In the genomic region with DNA sequence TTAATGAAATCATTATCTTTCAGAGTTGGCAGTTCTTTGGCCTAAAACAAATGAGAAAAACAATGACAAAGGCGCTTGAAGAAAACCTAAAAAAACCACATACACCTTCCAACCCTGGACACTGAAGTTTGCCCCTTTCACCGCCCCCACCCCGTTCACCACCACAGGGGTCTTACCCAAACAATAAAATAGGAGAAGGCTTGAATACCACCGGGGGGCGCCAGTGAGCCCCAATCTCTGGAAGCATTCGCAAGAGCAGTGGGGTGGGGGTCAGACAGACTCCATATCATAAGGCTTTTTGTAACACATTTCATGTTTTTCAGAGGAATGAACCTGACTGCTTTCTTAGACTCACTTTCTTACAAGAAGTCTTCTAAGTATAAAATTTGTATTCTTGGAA, we compare ENCODE assay signal across 8 cellular contexts.
DNase-seq lines count a peak whose midpoint lies in the region; ATAC-seq and TF ChIP-seq lines count a peak whose summit lies in the region.

No MANE protein-coding gene starts in this region.

- no peak overlapping the region for H3K27ac ChIP-seq in CD4-positive, alpha-beta T cell (ENCODE audit: low read depth, low read length)
- no peak overlapping the region for H3K27ac ChIP-seq in endodermal cell (ENCODE audit: low read depth, low read length)
- no peak overlapping the region for H3K27ac ChIP-seq in upper lobe of right lung

- H3K4me3 Mint-ChIP-seq in CD4-positive, alpha-beta T cell = no peak overlapping the region
- H3K4me3 Mint-ChIP-seq in activated CD8-positive, alpha-beta T cell treated with anti-CD3 and anti-CD28 coated beads, Interleukin-2, amount 10 ng/mL, durations not matched to agents 7 days and 5 days = no peak overlapping the region
- H3K4me3 Mint-ChIP-seq in endodermal cell = no peak overlapping the region

- POLR2A ChIA-PET in CD4-positive, alpha-beta T cell (lab: Charles Lee) = no interaction called here
- POLR2A ChIA-PET in activated CD8-positive, alpha-beta T cell treated with anti-CD3 and anti-CD28 coated beads, Interleukin-2, amount 10 ng/mL, durations not matched to agents 7 days and 5 days (lab: Charles Lee) = no interaction called here

- H3K4me1 ChIP-seq in endodermal cell (ENCODE audit: control insufficient read depth, insufficient read depth, low read length) (no peaks in the 10 kb centered on the region), upper lobe of right lung (no peaks in the 10 kb centered on the region)

- H3K36me3 Mint-ChIP-seq in CD4-positive, alpha-beta T cell (ENCODE audit: low read depth) = peaks cover 82% of the 10 kb centered on the region
- H3K36me3 Mint-ChIP-seq in activated CD8-positive, alpha-beta T cell treated with anti-CD3 and anti-CD28 coated beads, Interleukin-2, amount 10 ng/mL, durations not matched to agents 7 days and 5 days (ENCODE audit: low read depth) = peaks cover 60% of the 10 kb centered on the region
- peaks cover 9% of the 10 kb centered on the region for H3K36me3 Mint-ChIP-seq in endodermal cell (ENCODE audit: low read depth)

- H3K4me3 ChIP-seq in endodermal cell (ENCODE audit: low read length) (no peak overlapping the region), upper lobe of right lung (no peak overlapping the region)

- CTCF ChIA-PET in CD4-positive, alpha-beta T cell (lab: Charles Lee) = interaction anchor here (1.3 kb wide), 1 partner anchor 438 kb away, joined by 6 read pairs; no protein-coding TSS in a partner anchor
- CTCF ChIA-PET in activated CD8-positive, alpha-beta T cell treated with anti-CD3 and anti-CD28 coated beads, Interleukin-2, amount 10 ng/mL, durations not matched to agents 7 days and 5 days (lab: Charles Lee) = interaction anchor here (0.7 to 2.2 kb wide), 9 partner anchors 24 to 560 kb away, joined by 3 to 12 read pairs (median 3); no protein-coding TSS in a partner anchor

- 50 to 100% methylated on average over 1 to 6 of the region's 6 CpGs for WGBS in endodermal cell (ENCODE audit: insufficient coverage in 1 of 2, insufficient read length in 1 of 2), 2 experiments

- TF ChIP-seq CTCF in CD4-positive, alpha-beta T cell (IDR thresholded peaks at IDR 0.05) = peak; percentile 81
- TF ChIP-seq CTCF in endodermal cell (conservative IDR thresholded peaks at IDR 0.05) (peak; percentile 88), omental fat pad (IDR thresholded peaks at IDR 0.05) (no peak), upper lobe of right lung (IDR thresholded peaks at IDR 0.05) (peak; percentile 58)

- H3K36me3 ChIP-seq in endodermal cell (ENCODE audit: control insufficient read depth, insufficient read depth, low read length) (no peaks in the 10 kb centered on the region), upper lobe of right lung (peaks cover 44% of the 10 kb centered on the region)

- H3K27me3 Mint-ChIP-seq in CD4-positive, alpha-beta T cell = no peaks in the 10 kb centered on the region
- H3K27me3 Mint-ChIP-seq in activated CD8-positive, alpha-beta T cell treated with anti-CD3 and anti-CD28 coated beads, Interleukin-2, amount 10 ng/mL, durations not matched to agents 7 days and 5 days (ENCODE audit: low read depth) = no peaks in the 10 kb centered on the region
- H3K27me3 Mint-ChIP-seq in endodermal cell (ENCODE audit: insufficient read depth) = no peaks in the 10 kb centered on the region

- H3K9ac ChIP-seq in endodermal cell (ENCODE audit: extremely low read depth, low read length, poor library complexity, severe bottlenecking) = no peak overlapping the region

- H3K9me3 Mint-ChIP-seq in CD4-positive, alpha-beta T cell = no peaks in the 10 kb centered on the region
- no peaks in the 10 kb centered on the region for H3K9me3 Mint-ChIP-seq in activated CD8-positive, alpha-beta T cell treated with anti-CD3 and anti-CD28 coated beads, Interleukin-2, amount 10 ng/mL, durations not matched to agents 7 days and 5 days (ENCODE audit: insufficient read depth)
- H3K9me3 Mint-ChIP-seq in endodermal cell = no peaks in the 10 kb centered on the region

- peak overlapping the region; percentile 2 for H3K27ac Mint-ChIP-seq in CD4-positive, alpha-beta T cell
- H3K27ac Mint-ChIP-seq in activated CD8-positive, alpha-beta T cell treated with anti-CD3 and anti-CD28 coated beads, Interleukin-2, amount 10 ng/mL, durations not matched to agents 7 days and 5 days = no peak overlapping the region
- no peak overlapping the region for H3K27ac Mint-ChIP-seq in endodermal cell

- no peaks in the 10 kb centered on the region for H3K27me3 ChIP-seq in CD4-positive, alpha-beta T cell (ENCODE audit: control insufficient read depth, insufficient read depth, low read length)
- no peaks in the 10 kb centered on the region for H3K27me3 ChIP-seq in endodermal cell (ENCODE audit: control insufficient read depth, insufficient read depth, low read length, poor library complexity, severe bottlenecking)
- H3K27me3 ChIP-seq in upper lobe of right lung = no peaks in the 10 kb centered on the region

- peak; percentile 59 to 80 (median 64) for DNase-seq in CD4-positive, alpha-beta T cell
- DNase-seq in LHCN-M2 (ENCODE audit: low read depth) (peak; percentile 26), endodermal cell (peak; percentile 88), omental fat pad (ENCODE audit: low spot score) (peak; percentile 59), upper lobe of right lung (no peak), LoVo (ENCODE audit: low spot score) (no peak)
- peak; percentile 68 for DNase-seq in activated CD8-positive, alpha-beta T cell treated with anti-CD3 and anti-CD28 coated beads, Interleukin-2, amount 10 ng/mL, durations not matched to agents 7 days and 5 days

- ATAC-seq in CD4-positive, alpha-beta T cell (ENCODE audit: poor library complexity) = peak; percentile 73
- ATAC-seq in activated CD8-positive, alpha-beta T cell treated with anti-CD3 and anti-CD28 coated beads, Interleukin-2, amount 10 ng/mL, durations not matched to agents 7 days and 5 days = no peak
- ATAC-seq in omental fat pad (ENCODE audit: low FRiP score) (no peak), upper lobe of right lung (no peak), HG03135 (IDR thresholded peaks at IDR 0.05; ENCODE audit: unreplicated experiment) (no peak)

- H3K4me1 Mint-ChIP-seq in CD4-positive, alpha-beta T cell (ENCODE audit: low read depth) = peaks cover 5% of the 10 kb centered on the region
- peaks cover 21% of the 10 kb centered on the region for H3K4me1 Mint-ChIP-seq in activated CD8-positive, alpha-beta T cell treated with anti-CD3 and anti-CD28 coated beads, Interleukin-2, amount 10 ng/mL, durations not matched to agents 7 days and 5 days (ENCODE audit: low read depth)
- H3K4me1 Mint-ChIP-seq in endodermal cell = peaks cover 26% of the 10 kb centered on the region

- no peaks in the 10 kb centered on the region for H3K9me3 ChIP-seq in CD4-positive, alpha-beta T cell (ENCODE audit: control insufficient read depth, low read length)
- H3K9me3 ChIP-seq in endodermal cell (ENCODE audit: control insufficient read depth, low read length) (no peaks in the 10 kb centered on the region), upper lobe of right lung (no peaks in the 10 kb centered on the region)

- intact Hi-C loops in CD4-positive, alpha-beta T cell (cut with DNase I, micrococcal nuclease) = loop anchor here (1.0 to 5.0 kb wide), 5 partner anchors 439 to 556 kb away; no protein-coding TSS in a partner anchor
- intact Hi-C loops in upper lobe of right lung (cut with DNase I) = no loop called here

Comparison
In these comparisons a context has a peak if more than half of its experiments do, and no peak if none do; other contexts are left out.
1. DNase-seq: peak in CD4-positive, alpha-beta T cell (10 of 10), LHCN-M2 (single experiment), activated CD8-positive, alpha-beta T cell treated with anti-CD3 and anti-CD28 coated beads, Interleukin-2, amount 10 ng/mL, durations not matched to agents 7 days and 5 days (single experiment), endodermal cell (single experiment) and omental fat pad (single experiment); none in upper lobe of right lung (single experiment) and LoVo (single experiment).
2. CTCF ChIP-seq: peak in CD4-positive, alpha-beta T cell (single experiment), endodermal cell (single experiment) and upper lobe of right lung (single experiment); none in omental fat pad (0 of 3).